In the genomic region with DNA sequence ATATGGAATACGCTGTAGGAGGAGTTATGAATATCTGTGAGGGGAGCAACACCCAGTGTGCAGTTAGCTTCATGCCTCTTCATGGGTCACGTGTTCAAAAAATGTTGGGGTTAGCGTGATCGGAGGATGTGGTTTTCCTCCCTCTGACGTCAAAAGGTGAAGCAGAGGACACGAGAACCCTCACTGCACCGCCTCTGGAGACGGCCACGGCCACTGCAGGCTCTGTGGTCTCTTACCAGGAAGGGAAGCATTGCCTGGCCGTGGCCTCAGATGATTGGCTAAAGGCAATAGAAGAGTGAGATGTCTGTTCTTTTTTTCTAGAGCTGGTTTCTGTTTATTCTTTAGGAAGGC, we compare ENCODE assay signal across 8 cellular contexts. TPM values are rescaled to one million over a fixed set of nuclear protein-coding genes. Genes with fewer than 3 reads are reported as not detected.
A peak's percentile ranks its signal among the peaks of the same experiment; 100 is the strongest.
DNase-seq lines count a peak whose midpoint lies in the region; ATAC-seq and TF ChIP-seq lines count a peak whose summit lies in the region.

No MANE protein-coding gene starts in this region.

- no peak overlapping the region for H3K18ac ChIP-seq in mesendoderm (ENCODE audit: low read length)

- ATAC-seq in CD4-positive, CD25-positive, alpha-beta regulatory T cell (ENCODE audit: low read depth in 2 of 2), result peak; percentile 72 to 73
- ATAC-seq in upper lobe of right lung (peak; percentile 71), HG02798 (IDR thresholded peaks at IDR 0.05; ENCODE audit: poor library complexity, unreplicated experiment) (no peak)

- TF ChIP-seq CTCF in upper lobe of right lung (IDR thresholded peaks at IDR 0.05), result no peak

- peak overlapping the region; percentile 69 to 86 (median 82) for H3K4me3 Mint-ChIP-seq in CD4-positive, CD25-positive, alpha-beta regulatory T cell

- H3K9ac ChIP-seq in mesendoderm (ENCODE audit: low read length), result no peak overlapping the region

- H4K5ac ChIP-seq in mesendoderm (ENCODE audit: low read length), result no peak overlapping the region

- H3K27me3 ChIP-seq in CD4-positive, CD25-positive, alpha-beta regulatory T cell (ENCODE audit: control insufficient read depth, insufficient read depth, low read length), result no peaks in the 10 kb centered on the region
- H3K27me3 ChIP-seq in upper lobe of right lung, result no peaks in the 10 kb centered on the region
- H3K27me3 ChIP-seq in mesendoderm (ENCODE audit: insufficient read depth, low read length, poor library complexity), result no peaks in the 10 kb centered on the region

- H3K4ac ChIP-seq in mesendoderm (ENCODE audit: low read depth, low read length), result no peak overlapping the region

- no peak overlapping the region for H3K27ac ChIP-seq in CD4-positive, CD25-positive, alpha-beta regulatory T cell (ENCODE audit: insufficient read depth, low read length, poor library complexity, severe bottlenecking)
- H3K27ac ChIP-seq in upper lobe of right lung (no peak overlapping the region), mesendoderm (ENCODE audit: low read depth, low read length) (no peak overlapping the region)

- H3K4me1 Mint-ChIP-seq in CD4-positive, CD25-positive, alpha-beta regulatory T cell, result peaks cover 10 to 58% (median 31%) of the 10 kb centered on the region in 4 donors

- H3K23ac ChIP-seq in mesendoderm (ENCODE audit: low read length), result no peak overlapping the region

- WGBS in mesendoderm (ENCODE audit: extremely low coverage, insufficient coverage, low lambda C conversion rate), result no CpG with 5 or more reads among the region's 10 CpGs

- peaks cover 54% of the 10 kb centered on the region for H3K4me1 ChIP-seq in CD4-positive, CD25-positive, alpha-beta regulatory T cell (ENCODE audit: control insufficient read depth, insufficient read depth, low read length, poor library complexity, severe bottlenecking)
- H3K4me1 ChIP-seq in upper lobe of right lung (peaks cover 23% of the 10 kb centered on the region), mesendoderm (ENCODE audit: control insufficient read depth, low read depth, low read length) (no peaks in the 10 kb centered on the region)

- no peak overlapping the region for H4K8ac ChIP-seq in mesendoderm (ENCODE audit: low read depth, low read length)

- H3K79me2 ChIP-seq in mesendoderm (ENCODE audit: control insufficient read depth, insufficient read depth, low read length), result no peaks in the 10 kb centered on the region

- peaks cover 0 to 9% of the 10 kb centered on the region in 2 experiments for H3K9me3 ChIP-seq in CD4-positive, CD25-positive, alpha-beta regulatory T cell (ENCODE audit: control insufficient read depth in 2 of 2, low read length in 2 of 2)
- no peaks in the 10 kb centered on the region for H3K9me3 ChIP-seq in upper lobe of right lung

- H3K79me1 ChIP-seq in mesendoderm (ENCODE audit: low read length), result no peaks in the 10 kb centered on the region

- intact Hi-C loops in upper lobe of right lung (cut with DNase I), result no loop called here

- H3K36me3 Mint-ChIP-seq in CD4-positive, CD25-positive, alpha-beta regulatory T cell, result peaks cover 4% of the 10 kb centered on the region

- H2AK5ac ChIP-seq in mesendoderm (ENCODE audit: low read length), result no peak overlapping the region

- H3K9me3 Mint-ChIP-seq in CD4-positive, CD25-positive, alpha-beta regulatory T cell, result peaks cover 0 to 6% (median 2%) of the 10 kb centered on the region in 7 donors

- no peak overlapping the region for H3K56ac ChIP-seq in mesendoderm (ENCODE audit: low read length)

- H3K36me3 ChIP-seq in CD4-positive, CD25-positive, alpha-beta regulatory T cell (ENCODE audit: control insufficient read depth, insufficient read depth, low read length), result no peaks in the 10 kb centered on the region
- H3K36me3 ChIP-seq in upper lobe of right lung (no peaks in the 10 kb centered on the region), mesendoderm (ENCODE audit: control insufficient read depth, insufficient read depth, low read length) (no peaks in the 10 kb centered on the region)

- peak overlapping the region; percentile 41 to 94 (median 94) for H3K27ac Mint-ChIP-seq in CD4-positive, CD25-positive, alpha-beta regulatory T cell

- H3K27me3 Mint-ChIP-seq in CD4-positive, CD25-positive, alpha-beta regulatory T cell, result peaks cover 44% of the 10 kb centered on the region

- H2BK5ac ChIP-seq in mesendoderm (ENCODE audit: low read length), result no peak overlapping the region

- in situ Hi-C loops in SK-MEL-5 (cut with HindIII; ENCODE audit: low pct_unique_long_range_greater_than_20kb, low sequenced_read_pairs), result no loop called here

- H2BK15ac ChIP-seq in mesendoderm (replicated peaks; ENCODE audit: low read depth), result no peak overlapping the region

- H3K4me2 ChIP-seq in mesendoderm (ENCODE audit: low read length), result no peak overlapping the region

- DNase-seq in CD4-positive, CD25-positive, alpha-beta regulatory T cell, result peak; percentile 60 to 86 (median 83)
- DNase-seq in SK-MEL-5 (ENCODE audit: low read depth, low spot score), result peak; percentile 87
- DNase-seq in activated naive CD4-positive, alpha-beta T cell treated with anti-CD3 and anti-CD28 coated beads, Interleukin-2, amount 50 U/mL, for 16 hours, result peak; percentile 33
- DNase-seq in mesenteric fat pad (ENCODE audit: low spot score), result peak; percentile 89
- DNase-seq in upper lobe of right lung, result peak; percentile 84
- no peak for DNase-seq in mesendoderm
- no peak for DNase-seq in NCI-H2029 (lab: John Stamatoyannopoulos, UW)

- peak overlapping the region; percentile 41 for H3K4me3 ChIP-seq in CD4-positive, CD25-positive, alpha-beta regulatory T cell (ENCODE audit: low read depth, low read length)
- no peak overlapping the region for H3K4me3 ChIP-seq in upper lobe of right lung
- no peak overlapping the region for H3K4me3 ChIP-seq in mesendoderm (ENCODE audit: low read length)

- no peak overlapping the region for H2BK120ac ChIP-seq in mesendoderm (ENCODE audit: low read depth, low read length)

RNA-seq across cellular contexts. Expression of a gene that starts 28.9 kb away (rescaled TPM):
- total RNA-seq in CD4-positive, CD25-positive, alpha-beta regulatory T cell, result not detected
- polyA plus RNA-seq in CD4-positive, CD25-positive, alpha-beta regulatory T cell, result not detected
- total RNA-seq in SK-MEL-5 (2014; rRNA removed; shearing (Covaris generic)), result not detected in 2 replicates
- not detected in 2 replicates for polyA plus RNA-seq in SK-MEL-5 (2015; cell fraction: cytosol; rRNA removed)
- polyA plus RNA-seq in SK-MEL-5 (2015; cell fraction: nucleus; rRNA removed), result not detected in 2 replicates
- total RNA-seq in mesenteric fat pad (not detected), upper lobe of right lung (not detected)
- polyA plus RNA-seq in mesendoderm (2013, experiment 1 of 2), result not detected
- polyA plus RNA-seq in mesendoderm (2013, experiment 2 of 2), result not detected

RNA-seq across cellular contexts. Expression of a gene that starts 29.0 kb away (rescaled TPM):
- total RNA-seq in CD4-positive, CD25-positive, alpha-beta regulatory T cell, result 101 TPM
- polyA plus RNA-seq in CD4-positive, CD25-positive, alpha-beta regulatory T cell, result 10 to 100 TPM in 1 of 4 donors, 1 to 10 TPM in 3; 4.8 to 16.0 (median 6.0) TPM
- total RNA-seq in SK-MEL-5 (2014; rRNA removed; shearing (Covaris generic)), result 17.2 and 18.0 TPM in 2 replicates
- polyA plus RNA-seq in SK-MEL-5 (2015; cell fraction: cytosol; rRNA removed), result 25.1 and 27.7 TPM in 2 replicates
- 18.5 and 40.8 TPM in 2 replicates for polyA plus RNA-seq in SK-MEL-5 (2015; cell fraction: nucleus; rRNA removed)
- 56.5 TPM for total RNA-seq in mesenteric fat pad
- 73.6 TPM for total RNA-seq in upper lobe of right lung
- polyA plus RNA-seq in mesendoderm (2013, experiment 1 of 2), result 24.0 TPM
- 23.6 TPM for polyA plus RNA-seq in mesendoderm (2013, experiment 2 of 2)

Comparison
In these comparisons a context has a peak if more than half of its experiments do, and no peak if none do; other contexts are left out.
1. DNase-seq: peak in CD4-positive, CD25-positive, alpha-beta regulatory T cell (3 of 3), SK-MEL-5 (single experiment), activated naive CD4-positive, alpha-beta T cell treated with anti-CD3 and anti-CD28 coated beads, Interleukin-2, amount 50 U/mL, for 16 hours (single experiment), mesenteric fat pad (single experiment) and upper lobe of right lung (single experiment); none in mesendoderm (single experiment) and NCI-H2029 (single experiment).